In genomic region chr2:135876066-135876711, GRCh38 we compare ENCODE assay signal across 1 cellular context.
TF ChIP-seq lines count a peak whose summit lies in the region.

Gene MCM6, minus strand, starts transcription at chr2:135876443. Its CDS starts 78 bp downstream, at chr2:135876365.

TF ChIP-seq in HEK293, 187 proteins besides CTCF, POLR2A, EP300 and RAD21 (continued from another document and continues in another):
- TF ChIP-seq PRDM6 (tag by site-specific recombination; IDR thresholded peaks at IDR 0.05) (no peak), ZNF391 (tag by site-specific recombination; IDR thresholded peaks at IDR 0.05; ENCODE audit: borderline replicate concordance, low read depth) (no peak), ZNF514 (tag by site-specific recombination; IDR thresholded peaks at IDR 0.05) (no peak), RBAK (tag by site-specific recombination; IDR thresholded peaks at IDR 0.05) (no peak), TCF7L2 (IDR thresholded peaks at IDR 0.05; ENCODE audit: borderline replicate concordance, low read depth, low read length) (no peak), ZFP69B (tag by site-specific recombination; IDR thresholded peaks at IDR 0.05) (no peak), ZNF211 (tag by site-specific recombination; IDR thresholded peaks at IDR 0.05; ENCODE audit: low read depth) (no peak), ZNF560 (tag by site-specific recombination; IDR thresholded peaks at IDR 0.05; ENCODE audit: borderline replicate concordance) (no peak), ZNF426 (tag by site-specific recombination; IDR thresholded peaks at IDR 0.05) (no peak), ZNF639 (tag by site-specific recombination; IDR thresholded peaks at IDR 0.05) (no peak), ZNF518A (tag by site-specific recombination; conservative IDR thresholded peaks at IDR 0.05; ENCODE audit: low read depth) (no peak), GLI4 (tag by site-specific recombination; IDR thresholded peaks at IDR 0.05) (no peak), ZNF571 (tag by site-specific recombination; IDR thresholded peaks at IDR 0.05) (no peak), AEBP2 (tag by site-specific recombination; IDR thresholded peaks at IDR 0.05; ENCODE audit: borderline replicate concordance) (no peak), ZNF843 (tag by site-specific recombination; IDR thresholded peaks at IDR 0.05) (peak; percentile 19; the same call in 1 of the 2 replicates), ZNF248 (tag by site-specific recombination; IDR thresholded peaks at IDR 0.05) (no peak), IKZF3 (tag by site-specific recombination; IDR thresholded peaks at IDR 0.05) (0 out of 2 replicates have a peak, but pooled peaks have one; percentile 42), ZFP37 (tag by site-specific recombination; IDR thresholded peaks at IDR 0.05) (no peak), ZFP3 (tag by site-specific recombination; IDR thresholded peaks at IDR 0.05; ENCODE audit: low read depth) (no peak), ZBTB7A (tag by site-specific recombination; IDR thresholded peaks at IDR 0.05; ENCODE audit: low read depth) (no peak), PRDM2 (tag by site-specific recombination; IDR thresholded peaks at IDR 0.05; ENCODE audit: borderline replicate concordance) (no peak), ZNF366 (tag by site-specific recombination; conservative IDR thresholded peaks at IDR 0.05) (no peak), TRIM28 (IDR thresholded peaks at IDR 0.05; ENCODE audit: borderline replicate concordance, low read length) (no peak), ZNF76 (tag by site-specific recombination; IDR thresholded peaks at IDR 0.05; ENCODE audit: borderline replicate concordance, low read depth) (no peak), ZNF19 (tag by site-specific recombination; IDR thresholded peaks at IDR 0.05; ENCODE audit: low read depth) (no peak), ZBTB10 (tag by site-specific recombination; IDR thresholded peaks at IDR 0.05) (no peak), ZNF37A (tag by site-specific recombination; IDR thresholded peaks at IDR 0.05) (no peak), KLF1 (tag by site-specific recombination; IDR thresholded peaks at IDR 0.05) (no peak), ZBTB8A (tag by site-specific recombination; IDR thresholded peaks at IDR 0.05) (peak; percentile 76), ZNF26 (tag by site-specific recombination; IDR thresholded peaks at IDR 0.05) (no peak), ZNF169 (tag by site-specific recombination; IDR thresholded peaks at IDR 0.05) (no peak), ZBTB11 (tag by site-specific recombination; conservative IDR thresholded peaks at IDR 0.05; ENCODE audit: low read depth) (no peak), ZNF596 (tag by site-specific recombination; IDR thresholded peaks at IDR 0.05) (no peak), ZNF175 (tag by site-specific recombination; IDR thresholded peaks at IDR 0.05) (no peak)
